27 cellular contexts compared by ENCODE assay signal in the genomic region with DNA sequence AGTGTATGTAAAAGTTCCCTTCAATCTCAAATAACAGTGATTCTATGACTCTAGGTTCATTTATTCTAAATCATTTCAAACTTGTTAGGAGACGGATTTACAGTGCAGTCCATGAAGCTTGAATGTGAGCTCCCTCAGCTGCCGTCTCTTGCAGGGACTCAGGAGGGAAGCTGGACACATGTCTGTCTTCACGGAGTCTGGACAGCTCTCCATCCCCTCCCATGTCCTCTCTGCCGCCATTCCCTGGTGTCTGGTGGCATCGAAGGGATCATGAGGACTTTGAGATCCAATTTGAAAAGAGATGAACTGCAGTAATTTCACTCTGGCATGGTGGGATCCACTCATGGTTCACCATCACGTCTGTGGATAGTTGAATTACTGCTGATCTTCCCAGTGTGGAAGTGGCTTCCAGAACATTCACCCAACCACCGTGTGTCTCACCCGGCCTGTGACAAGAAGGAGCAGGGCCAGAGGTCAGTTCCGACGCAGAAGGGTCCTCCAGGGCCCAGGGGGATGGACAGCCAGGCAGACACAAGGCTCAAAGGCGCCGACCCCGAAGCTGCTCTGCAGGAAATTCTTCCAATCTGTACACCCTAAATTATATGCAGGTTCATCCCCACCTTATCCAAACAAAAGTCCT.
A peak's percentile ranks its signal among the peaks of the same experiment; 100 is the strongest.
DNase-seq lines count a peak whose midpoint lies in the region; ATAC-seq and TF ChIP-seq lines count a peak whose summit lies in the region.
"Had no signal": no experiment of that assay in that cellular context is flagged by ENCODE, and none has a peak within 500 bp of the region (broad histone marks: within the 10 kb centered on the region; RNA-seq: fewer than 3 reads in every experiment).

No MANE protein-coding gene starts in this region.

- H3K4me3 ChIP-seq in CD4-positive, alpha-beta memory T cell (ENCODE audit: low read length in 2 of 2), result no peak overlapping the region
- H3K4me3 ChIP-seq in neuronal stem cell (ENCODE audit: low read length in 2 of 2) (no peak overlapping the region), colonic mucosa (no peak overlapping the region)
- H3K4me3 ChIP-seq: SJSA1 had no signal

- H2BK12ac ChIP-seq in neuronal stem cell (ENCODE audit: low read length), result no peak overlapping the region

- H2BK120ac ChIP-seq in neuronal stem cell (ENCODE audit: low read depth, low read length), result no peak overlapping the region

- H3K79me1 ChIP-seq in neuronal stem cell (ENCODE audit: low read depth, low read length), result no peaks in the 10 kb centered on the region

- H3K18ac ChIP-seq in neuronal stem cell (ENCODE audit: low read length), result no peak overlapping the region

- no peak overlapping the region for H4K91ac ChIP-seq in neuronal stem cell (ENCODE audit: low read depth, low read length, poor library complexity)

- CTCF ChIA-PET in CD4-positive, alpha-beta memory T cell (lab: Charles Lee; ENCODE audit: partially characterized antibody), result interaction anchor here (1.0 to 1.4 kb wide), 4 partner anchors 9 to 515 kb away, joined by 3 to 6 read pairs (median 4); no protein-coding TSS in a partner anchor

- peaks cover 10% of the 10 kb centered on the region for H3K4me1 Mint-ChIP-seq in activated T-cell treated with anti-CD3 and anti-CD28 coated beads, Interleukin-2, amount 50 U/mL, for 4 hours (ENCODE audit: low read depth)
- peaks cover 5 to 15% (median 10%) of the 10 kb centered on the region in 4 donors for H3K4me1 Mint-ChIP-seq in CD4-positive, alpha-beta memory T cell
- peaks cover 8% of the 10 kb centered on the region for H3K4me1 Mint-ChIP-seq in activated T-helper 2 cell treated with anti-CD3 and anti-CD28 coated beads, Interferon-gamma antibody, Interleukin-2, Interleukin-4, amounts not matched to agents 10 μg/mL and 5 μg/mL and 100 μg/mL, durations not matched to agents 14 hours and 24 hours and 36 hours (ENCODE audit: low read depth)
- H3K4me1 Mint-ChIP-seq: stimulated activated memory B cell treated with anti-CD40 and anti-IgM and Interleukin-4, amounts not matched to agents 10 μg/mL and 1 μg/mL and 100 μg/mL, for 72 hours had no signal

- no peaks in the 10 kb centered on the region for H3K36me3 ChIP-seq in CD4-positive, alpha-beta memory T cell (ENCODE audit: insufficient read depth, low read length)
- H3K36me3 ChIP-seq in neuronal stem cell (replicated peaks in 1 of 2; ENCODE audit: control insufficient read depth in 2 of 2, insufficient read depth in 2 of 2, low read length in 2 of 2) (no peaks in the 10 kb centered on the region), colonic mucosa (no peaks in the 10 kb centered on the region)
- H3K36me3 ChIP-seq: BE2C, sigmoid colon, SJSA1 had no signal

- no peaks in the 10 kb centered on the region for H3K27me3 ChIP-seq in CD4-positive, alpha-beta memory T cell (ENCODE audit: insufficient read depth, low read length)
- H3K27me3 ChIP-seq in neuronal stem cell (ENCODE audit: control insufficient read depth in 3 of 3, insufficient read depth in 3 of 3, low read depth in 1 of 3, low read length in 3 of 3) (peaks cover 0 to 6% (median 3%) of the 10 kb centered on the region in 3 experiments), colonic mucosa (no peaks in the 10 kb centered on the region)
- H3K27me3 ChIP-seq: sigmoid colon, SJSA1 had no signal

- ATAC-seq in activated T-cell treated with anti-CD3 and anti-CD28 coated beads, Interleukin-2, amount 50 U/mL, for 4 hours, result no peak
- ATAC-seq: esophagus mucosa; stimulated activated memory B cell treated with anti-CD40 and anti-IgM and Interleukin-4, amounts not matched to agents 10 μg/mL and 1 μg/mL and 100 μg/mL, for 72 hours had no signal

- no CpG with 5 or more reads among the region's 13 CpGs for WGBS in neuronal stem cell (ENCODE audit: extremely low coverage in 2 of 2, insufficient read length in 2 of 2, insufficient replicate concordance in 1 of 2), 2 donors

- peak overlapping the region; percentile 77 for H3K4me3 Mint-ChIP-seq in activated T-cell treated with anti-CD3 and anti-CD28 coated beads, Interleukin-2, amount 50 U/mL, for 4 hours
- peak overlapping the region in 7 of 8 donors; percentile 77 to 93 (median 91) for H3K4me3 Mint-ChIP-seq in CD4-positive, alpha-beta memory T cell
- peak overlapping the region; percentile 69 for H3K4me3 Mint-ChIP-seq in activated T-helper 2 cell treated with anti-CD3 and anti-CD28 coated beads, Interferon-gamma antibody, Interleukin-2, Interleukin-4, amounts not matched to agents 10 μg/mL and 5 μg/mL and 100 μg/mL, durations not matched to agents 14 hours and 24 hours and 36 hours (ENCODE audit: low read depth)
- H3K4me3 Mint-ChIP-seq: type B pancreatic cell had no signal

- no peak overlapping the region for H4K8ac ChIP-seq in neuronal stem cell (ENCODE audit: low read depth, low read length)

- H3K9ac ChIP-seq in neuronal stem cell (ENCODE audit: low read depth, low read length, poor library complexity), result no peak overlapping the region
- H3K9ac ChIP-seq in colonic mucosa (ENCODE audit: low read depth in 2 of 2, low read length in 2 of 2), result no peak overlapping the region

- no peaks in the 10 kb centered on the region for H3K36me3 Mint-ChIP-seq in activated T-cell treated with anti-CD3 and anti-CD28 coated beads, Interleukin-2, amount 50 U/mL, for 4 hours (ENCODE audit: insufficient read depth)
- no peaks in the 10 kb centered on the region for H3K36me3 Mint-ChIP-seq in CD4-positive, alpha-beta memory T cell
- H3K36me3 Mint-ChIP-seq in activated T-helper 2 cell treated with anti-CD3 and anti-CD28 coated beads, Interferon-gamma antibody, Interleukin-2, Interleukin-4, amounts not matched to agents 10 μg/mL and 5 μg/mL and 100 μg/mL, durations not matched to agents 14 hours and 24 hours and 36 hours (ENCODE audit: low read depth), result no peaks in the 10 kb centered on the region
- H3K36me3 Mint-ChIP-seq: stimulated activated memory B cell treated with anti-CD40 and anti-IgM and Interleukin-4, amounts not matched to agents 10 μg/mL and 1 μg/mL and 100 μg/mL, for 72 hours; type B pancreatic cell had no signal

- no peak overlapping the region for H3K4me2 ChIP-seq in neuronal stem cell (ENCODE audit: insufficient read depth, low read length, poor library complexity, severe bottlenecking)

- no peak overlapping the region for H3K27ac ChIP-seq in CD4-positive, alpha-beta memory T cell (ENCODE audit: low read depth, low read length)
- no peak overlapping the region for H3K27ac ChIP-seq in neuronal stem cell (replicated peaks; ENCODE audit: low read length)
- H3K27ac ChIP-seq in colonic mucosa, result no peak overlapping the region
- H3K27ac ChIP-seq: sigmoid colon, SJSA1 had no signal

- H3K4me1 ChIP-seq in CD4-positive, alpha-beta memory T cell (ENCODE audit: insufficient read depth, low read length), result peaks cover 11% of the 10 kb centered on the region
- H3K4me1 ChIP-seq in neuronal stem cell (ENCODE audit: control insufficient read depth in 2 of 2, insufficient read depth in 1 of 2, low read depth in 1 of 2, low read length in 2 of 2) (no peaks in the 10 kb centered on the region), colonic mucosa (no peaks in the 10 kb centered on the region)
- H3K4me1 ChIP-seq: BE2C, SJSA1 had no signal

- no peak for TF ChIP-seq CTCF in colonic mucosa (IDR thresholded peaks at IDR 0.05)

- H2AK5ac ChIP-seq in neuronal stem cell (ENCODE audit: low read depth, low read length), result peak overlapping the region; percentile 5

- no peak overlapping the region for H3K14ac ChIP-seq in neuronal stem cell (ENCODE audit: low read length)

- no peak overlapping the region for H2BK5ac ChIP-seq in neuronal stem cell (ENCODE audit: low read length)

- H2BK15ac ChIP-seq in neuronal stem cell (ENCODE audit: low read length), result no peak overlapping the region

- no peak for DNase-seq in activated T-cell treated with anti-CD3 and anti-CD28 coated beads, Interleukin-2, amount 50 U/mL, for 4 hours
- DNase-seq in activated T-cell treated with anti-CD3 and anti-CD28 coated beads, Interleukin-2, amount 50 U/mL, for 1 hour, result no peak
- DNase-seq in CD4-positive, alpha-beta memory T cell, result no peak
- no peak for DNase-seq in activated T-helper 2 cell treated with anti-CD3 and anti-CD28 coated beads, Interferon-gamma antibody, Interleukin-2, Interleukin-4, amounts not matched to agents 10 μg/mL and 5 μg/mL and 100 μg/mL, durations not matched to agents 14 hours and 24 hours and 36 hours (ENCODE audit: low spot score)
- DNase-seq in neuronal stem cell (ENCODE audit: low spot score), result no peak
- no peak for DNase-seq in NCI-H82 treated with DMSO at 0.1 percent for 48 hours (lab: John Stamatoyannopoulos, UW; ENCODE audit: unreplicated experiment)
- no peak for DNase-seq in colonic mucosa
- no peak for DNase-seq in NCI-H748 treated with DMSO at 0.1 percent for 48 hours (lab: John Stamatoyannopoulos, UW)
- DNase-seq: ACHN, BE2C, Calu3, DMS79, GDM1, H9, KBM-7, kidney, left ventricle myocardium superior, mesendoderm, NCI-H1092 treated with DMSO at 0.1 percent for 48 hours, NCI-H446 treated with DMSO at 0.1 percent for 48 hours, RPMI8226, sigmoid colon had no signal

- POLR2A ChIA-PET in CD4-positive, alpha-beta memory T cell (lab: Charles Lee; ENCODE audit: partially characterized antibody), result no interaction called here

- intact Hi-C loops in CD4-positive, alpha-beta memory T cell (cut with micrococcal nuclease), result loop anchor here (5.0 to 10.0 kb wide), 2 partner anchors 769 to 1699 kb away; no protein-coding TSS in a partner anchor
- intact Hi-C loops in activated T-helper 2 cell treated with anti-CD3 and anti-CD28 coated beads, Interferon-gamma antibody, Interleukin-2, Interleukin-4, amounts not matched to agents 10 μg/mL and 5 μg/mL and 100 μg/mL, durations not matched to agents 14 hours and 24 hours and 36 hours (cut with micrococcal nuclease), result no loop called here
- intact Hi-C loops in colonic mucosa (cut with DNase I), result loop anchor here (1.0 to 10.0 kb wide), 3 partner anchors 269 to 729 kb away; no protein-coding TSS in a partner anchor

- H3K4ac ChIP-seq in neuronal stem cell (ENCODE audit: low read length), result no peak overlapping the region

- H2AFZ ChIP-seq in neuronal stem cell (ENCODE audit: low read length), result no peak overlapping the region

- peaks cover 4% of the 10 kb centered on the region for H3K27me3 Mint-ChIP-seq in activated T-cell treated with anti-CD3 and anti-CD28 coated beads, Interleukin-2, amount 50 U/mL, for 4 hours (ENCODE audit: low read depth)
- H3K27me3 Mint-ChIP-seq in CD4-positive, alpha-beta memory T cell, result no peaks in the 10 kb centered on the region
- H3K27me3 Mint-ChIP-seq in activated T-helper 2 cell treated with anti-CD3 and anti-CD28 coated beads, Interferon-gamma antibody, Interleukin-2, Interleukin-4, amounts not matched to agents 10 μg/mL and 5 μg/mL and 100 μg/mL, durations not matched to agents 14 hours and 24 hours and 36 hours (ENCODE audit: low read depth), result peaks cover 2% of the 10 kb centered on the region
- H3K27me3 Mint-ChIP-seq: stimulated activated memory B cell treated with anti-CD40 and anti-IgM and Interleukin-4, amounts not matched to agents 10 μg/mL and 1 μg/mL and 100 μg/mL, for 72 hours had no signal

- no peaks in the 10 kb centered on the region for H3K9me3 Mint-ChIP-seq in activated T-cell treated with anti-CD3 and anti-CD28 coated beads, Interleukin-2, amount 50 U/mL, for 4 hours
- H3K9me3 Mint-ChIP-seq in CD4-positive, alpha-beta memory T cell, result no peaks in the 10 kb centered on the region
- H3K9me3 Mint-ChIP-seq in activated T-helper 2 cell treated with anti-CD3 and anti-CD28 coated beads, Interferon-gamma antibody, Interleukin-2, Interleukin-4, amounts not matched to agents 10 μg/mL and 5 μg/mL and 100 μg/mL, durations not matched to agents 14 hours and 24 hours and 36 hours, result no peaks in the 10 kb centered on the region
- H3K9me3 Mint-ChIP-seq: stimulated activated memory B cell treated with anti-CD40 and anti-IgM and Interleukin-4, amounts not matched to agents 10 μg/mL and 1 μg/mL and 100 μg/mL, for 72 hours; type B pancreatic cell had no signal

- H3K23ac ChIP-seq in neuronal stem cell (ENCODE audit: low read depth, low read length, poor library complexity), result no peak overlapping the region

- H3K9me3 ChIP-seq in CD4-positive, alpha-beta memory T cell (ENCODE audit: control insufficient read depth in 1 of 2, low read length in 2 of 2), result no peaks in the 10 kb centered on the region
- H3K9me3 ChIP-seq in neuronal stem cell (replicated peaks in 1 of 2; ENCODE audit: control insufficient read depth in 2 of 2, insufficient read depth in 1 of 2, low read depth in 1 of 2, low read length in 2 of 2), result peaks cover 0 to 3% of the 10 kb centered on the region in 2 donors
- H3K9me3 ChIP-seq in colonic mucosa, result no peaks in the 10 kb centered on the region
- H3K9me3 ChIP-seq: BE2C, sigmoid colon, SJSA1 had no signal

- peak overlapping the region; percentile 59 to 96 (median 93) for H3K27ac Mint-ChIP-seq in CD4-positive, alpha-beta memory T cell
- no peak overlapping the region for H3K27ac Mint-ChIP-seq in activated T-helper 2 cell treated with anti-CD3 and anti-CD28 coated beads, Interferon-gamma antibody, Interleukin-2, Interleukin-4, amounts not matched to agents 10 μg/mL and 5 μg/mL and 100 μg/mL, durations not matched to agents 14 hours and 24 hours and 36 hours
- H3K27ac Mint-ChIP-seq: H9; progenitor cell of endocrine pancreas; stimulated activated memory B cell treated with anti-CD40 and anti-IgM and Interleukin-4, amounts not matched to agents 10 μg/mL and 1 μg/mL and 100 μg/mL, for 72 hours; type B pancreatic cell had no signal
